Comparison of ENCODE assay signal across 39 cellular contexts in the genomic region with DNA sequence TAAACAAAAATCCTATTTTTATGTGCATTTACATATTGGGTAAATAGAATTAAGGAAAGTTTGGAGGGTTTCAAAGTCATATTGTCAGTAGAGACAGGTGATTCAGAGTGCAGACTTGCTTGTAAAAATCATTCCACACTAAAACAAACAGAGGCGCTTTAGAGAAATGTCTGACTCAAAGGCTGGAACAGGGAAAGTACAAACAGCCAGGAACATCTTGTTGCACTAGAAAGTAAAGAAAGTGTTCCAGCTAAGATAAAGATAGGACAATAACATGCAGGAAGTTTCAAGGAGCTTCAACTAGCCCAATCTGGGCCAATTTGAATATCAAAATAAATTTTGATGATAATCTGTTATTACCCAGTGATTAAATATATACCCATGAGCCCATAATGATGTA.
"Had no signal": no experiment of that assay in that cellular context is flagged by ENCODE, and none has a peak within 500 bp of the region (broad histone marks: within the 10 kb centered on the region; RNA-seq: fewer than 3 reads in every experiment).

No MANE protein-coding gene starts in this region.

- H3K4me3 ChIP-seq: cardiac muscle cell had no signal

- H3K27me3 Mint-ChIP-seq: activated CD4-positive, alpha-beta memory T cell treated with anti-CD3 and anti-CD28 coated beads, Interleukin-2, amount 10 ng/mL, durations not matched to agents 7 days and 5 days; activated CD4-positive, alpha-beta T cell treated with anti-CD3 and anti-CD28 coated beads for 36 hours; activated CD4-positive, alpha-beta T cell treated with anti-CD3 and anti-CD28 coated beads, Interleukin-2, amount 10 ng/mL, durations not matched to agents 7 days and 5 days; activated CD8-positive, alpha-beta memory T cell treated with anti-CD3 and anti-CD28 coated beads, Interleukin-2, amount 10 ng/mL, durations not matched to agents 7 days and 5 days; activated naive CD4-positive, alpha-beta T cell treated with anti-CD3 and anti-CD28 coated beads, Interleukin-2, amount 10 ng/mL, durations not matched to agents 7 days and 5 days; activated naive CD4-positive, alpha-beta T cell treated with anti-CD3 and anti-CD28 coated beads, Interleukin-2, amount 50 U/mL, for 24 hours; activated naive CD8-positive, alpha-beta T cell; activated naive CD8-positive, alpha-beta T cell treated with anti-CD3 and anti-CD28 coated beads, Interleukin-2, amount 10 ng/mL, durations not matched to agents 7 days and 5 days; activated naive CD8-positive, alpha-beta T cell treated with anti-CD3 and anti-CD28 coated beads, Interleukin-2, amount 50 U/mL, for 24 hours; brain; central memory CD8-positive, alpha-beta T cell had no signal

- H3K4me1 Mint-ChIP-seq: activated CD4-positive, alpha-beta memory T cell treated with anti-CD3 and anti-CD28 coated beads, Interleukin-2, amount 10 ng/mL, durations not matched to agents 7 days and 5 days; activated CD4-positive, alpha-beta T cell treated with anti-CD3 and anti-CD28 coated beads for 36 hours; activated CD4-positive, alpha-beta T cell treated with anti-CD3 and anti-CD28 coated beads, Interleukin-2, amount 10 ng/mL, durations not matched to agents 7 days and 5 days; activated CD8-positive, alpha-beta memory T cell treated with anti-CD3 and anti-CD28 coated beads, Interleukin-2, amount 10 ng/mL, durations not matched to agents 7 days and 5 days; activated naive CD4-positive, alpha-beta T cell treated with anti-CD3 and anti-CD28 coated beads, Interleukin-2, amount 10 ng/mL, durations not matched to agents 7 days and 5 days; activated naive CD4-positive, alpha-beta T cell treated with anti-CD3 and anti-CD28 coated beads, Interleukin-2, amount 50 U/mL, for 24 hours; activated naive CD8-positive, alpha-beta T cell treated with anti-CD3 and anti-CD28 coated beads, Interleukin-2, amount 10 ng/mL, durations not matched to agents 7 days and 5 days; activated naive CD8-positive, alpha-beta T cell treated with anti-CD3 and anti-CD28 coated beads, Interleukin-2, amount 50 U/mL, for 24 hours; brain; central memory CD8-positive, alpha-beta T cell; WTC11 had no signal

- H3K27ac ChIP-seq: cardiac muscle cell, WERI-Rb-1 had no signal

- H3K36me3 ChIP-seq: cardiac muscle cell, WERI-Rb-1 had no signal

- H3K9me3 Mint-ChIP-seq: activated CD4-positive, alpha-beta memory T cell treated with anti-CD3 and anti-CD28 coated beads, Interleukin-2, amount 10 ng/mL, durations not matched to agents 7 days and 5 days; activated CD4-positive, alpha-beta T cell treated with anti-CD3 and anti-CD28 coated beads, Interleukin-2, amount 10 ng/mL, durations not matched to agents 7 days and 5 days; activated naive CD4-positive, alpha-beta T cell treated with anti-CD3 and anti-CD28 coated beads, Interleukin-2, amount 10 ng/mL, durations not matched to agents 7 days and 5 days; activated naive CD8-positive, alpha-beta T cell treated with anti-CD3 and anti-CD28 coated beads, Interleukin-2, amount 10 ng/mL, durations not matched to agents 7 days and 5 days; activated naive CD8-positive, alpha-beta T cell treated with anti-CD3 and anti-CD28 coated beads, Interleukin-2, amount 50 U/mL, for 24 hours; activated T-cell treated with anti-CD3 and anti-CD28 coated beads, Interleukin-2, amount 50 U/mL, for 24 hours; activated T-helper 2 cell treated with anti-CD3 and anti-CD28 coated beads, Interferon-gamma antibody, Interleukin-2, Interleukin-4, amounts not matched to agents 10 μg/mL and 5 μg/mL and 100 μg/mL, durations not matched to agents 14 hours and 24 hours and 36 hours; central memory CD8-positive, alpha-beta T cell; T-helper 1 cell treated with Interleukin-12 subunit alpha and Interleukin-12 subunit beta and Interleukin-4 antibody, amounts not matched to agents 30 μg/mL and 1 μg/mL, for 36 hours; T-helper 2 cell treated with Interferon-gamma antibody and Interleukin-4, amounts not matched to agents 5 μg/mL and 100 μg/mL, for 36 hours had no signal

- H3K27ac Mint-ChIP-seq: activated CD4-positive, alpha-beta memory T cell treated with anti-CD3 and anti-CD28 coated beads, Interleukin-2, amount 10 ng/mL, durations not matched to agents 7 days and 5 days; activated CD4-positive, alpha-beta T cell treated with anti-CD3 and anti-CD28 coated beads for 36 hours; activated CD4-positive, alpha-beta T cell treated with anti-CD3 and anti-CD28 coated beads, Interleukin-2, amount 10 ng/mL, durations not matched to agents 7 days and 5 days; activated CD8-positive, alpha-beta memory T cell treated with anti-CD3 and anti-CD28 coated beads, Interleukin-2, amount 10 ng/mL, durations not matched to agents 7 days and 5 days; activated CD8-positive, alpha-beta T cell treated with anti-CD3 and anti-CD28 coated beads, Interleukin-2, amount 10 ng/mL, durations not matched to agents 7 days and 5 days; activated naive CD4-positive, alpha-beta T cell treated with anti-CD3 and anti-CD28 coated beads, Interleukin-2, amount 10 ng/mL, durations not matched to agents 7 days and 5 days; activated naive CD4-positive, alpha-beta T cell treated with anti-CD3 and anti-CD28 coated beads, Interleukin-2, amount 50 U/mL, for 24 hours; activated naive CD8-positive, alpha-beta T cell; activated naive CD8-positive, alpha-beta T cell treated with anti-CD3 and anti-CD28 coated beads, Interleukin-2, amount 10 ng/mL, durations not matched to agents 7 days and 5 days; activated naive CD8-positive, alpha-beta T cell treated with anti-CD3 and anti-CD28 coated beads, Interleukin-2, amount 50 U/mL, for 24 hours; activated T-cell treated with anti-CD3 and anti-CD28 coated beads, Interleukin-2, amount 50 U/mL, for 24 hours; activated T-helper 2 cell treated with anti-CD3 and anti-CD28 coated beads, Interferon-gamma antibody, Interleukin-2, Interleukin-4, amounts not matched to agents 10 μg/mL and 5 μg/mL and 100 μg/mL, durations not matched to agents 14 hours and 24 hours and 36 hours; brain; T-helper 1 cell treated with Interleukin-12 subunit alpha and Interleukin-12 subunit beta and Interleukin-4 antibody, amounts not matched to agents 30 μg/mL and 1 μg/mL, for 36 hours; T-helper 2 cell treated with Interferon-gamma antibody and Interleukin-4, amounts not matched to agents 5 μg/mL and 100 μg/mL, for 36 hours; WTC11 had no signal

- DNase-seq: activated CD4-positive, alpha-beta memory T cell treated with anti-CD3 and anti-CD28 coated beads, Interleukin-2, amount 10 ng/mL, durations not matched to agents 7 days and 5 days; activated CD4-positive, alpha-beta T cell treated with anti-CD3 and anti-CD28 coated beads for 1 hour; activated CD4-positive, alpha-beta T cell treated with anti-CD3 and anti-CD28 coated beads for 36 hours; activated CD4-positive, alpha-beta T cell treated with anti-CD3 and anti-CD28 coated beads for 48 hours; activated CD4-positive, alpha-beta T cell treated with anti-CD3 and anti-CD28 coated beads, Interleukin-2, amount 10 ng/mL, durations not matched to agents 7 days and 5 days; activated CD4-positive, alpha-beta T cell treated with anti-CD3 and anti-CD28 coated beads, Interleukin-2, amount 50 U/mL, for 48 hours; activated CD4-positive, CD25-positive, alpha-beta regulatory T cell; activated CD8-positive, alpha-beta memory T cell treated with anti-CD3 and anti-CD28 coated beads for 24 hours; activated CD8-positive, alpha-beta memory T cell treated with anti-CD3 and anti-CD28 coated beads, Interleukin-2, amount 10 ng/mL, durations not matched to agents 7 days and 5 days; activated CD8-positive, alpha-beta memory T cell treated with anti-CD3 and anti-CD28 coated beads, Interleukin-2, amount 50 U/mL, for 48 hours; activated CD8-positive, alpha-beta T cell treated with anti-CD3 and anti-CD28 coated beads, Interleukin-2, amount 10 ng/mL, durations not matched to agents 7 days and 5 days; activated effector memory CD4-positive, alpha-beta T cell treated with Interleukin-2 at 50 U/mL for 16 hours; activated gamma-delta T cell; activated naive CD4-positive, alpha-beta T cell treated with anti-CD3 and anti-CD28 coated beads, Interleukin-2, amount 10 ng/mL, durations not matched to agents 7 days and 5 days; activated naive CD4-positive, alpha-beta T cell treated with Interleukin-2 at 50 U/mL for 16 hours; activated naive CD8-positive, alpha-beta T cell treated with anti-CD3 and anti-CD28 coated beads, Interleukin-2, amount 10 ng/mL, durations not matched to agents 7 days and 5 days; activated naive CD8-positive, alpha-beta T cell treated with anti-CD3 and anti-CD28 coated beads, Interleukin-2, amount 50 U/mL, for 24 hours; activated T-cell treated with anti-CD3 and anti-CD28 coated beads, Interleukin-2, amount 50 U/mL, for 24 hours; activated T-cell treated with anti-CD3 and anti-CD28 coated beads, Interleukin-2, amount 50 U/mL, for 48 hours; amygdala; anterior cingulate cortex; caudate nucleus; cerebellar nuclear complex; T-helper 1 cell; T-helper 2 cell; T-helper 9 cell; WERI-Rb-1 had no signal

- ATAC-seq: activated CD4-positive, alpha-beta T cell treated with anti-CD3 and anti-CD28 coated beads for 36 hours; activated CD4-positive, CD25-positive, alpha-beta regulatory T cell treated with anti-CD3 and anti-CD28 coated beads, Interleukin-2, amount 50 U/mL, for 24 hours; activated CD8-positive, alpha-beta memory T cell treated with anti-CD3 and anti-CD28 coated beads, Interleukin-2, amount 10 ng/mL, durations not matched to agents 7 days and 5 days; activated CD8-positive, alpha-beta T cell treated with anti-CD3 and anti-CD28 coated beads, Interleukin-2, amount 10 ng/mL, durations not matched to agents 7 days and 5 days; activated naive CD8-positive, alpha-beta T cell treated with anti-CD3 and anti-CD28 coated beads, Interleukin-2, amount 50 U/mL, for 24 hours; WTC11 had no signal

- H3K27me3 ChIP-seq: cardiac muscle cell had no signal

- H3K4me3 Mint-ChIP-seq: activated CD4-positive, alpha-beta memory T cell treated with anti-CD3 and anti-CD28 coated beads, Interleukin-2, amount 10 ng/mL, durations not matched to agents 7 days and 5 days; activated CD4-positive, alpha-beta T cell treated with anti-CD3 and anti-CD28 coated beads for 36 hours; activated CD4-positive, alpha-beta T cell treated with anti-CD3 and anti-CD28 coated beads, Interleukin-2, amount 10 ng/mL, durations not matched to agents 7 days and 5 days; activated CD8-positive, alpha-beta memory T cell treated with anti-CD3 and anti-CD28 coated beads, Interleukin-2, amount 10 ng/mL, durations not matched to agents 7 days and 5 days; activated CD8-positive, alpha-beta T cell treated with anti-CD3 and anti-CD28 coated beads, Interleukin-2, amount 10 ng/mL, durations not matched to agents 7 days and 5 days; activated naive CD4-positive, alpha-beta T cell treated with anti-CD3 and anti-CD28 coated beads, Interleukin-2, amount 10 ng/mL, durations not matched to agents 7 days and 5 days; activated naive CD4-positive, alpha-beta T cell treated with anti-CD3 and anti-CD28 coated beads, Interleukin-2, amount 50 U/mL, for 24 hours; activated naive CD8-positive, alpha-beta T cell; activated naive CD8-positive, alpha-beta T cell treated with anti-CD3 and anti-CD28 coated beads, Interleukin-2, amount 10 ng/mL, durations not matched to agents 7 days and 5 days; activated naive CD8-positive, alpha-beta T cell treated with anti-CD3 and anti-CD28 coated beads, Interleukin-2, amount 50 U/mL, for 24 hours; activated T-cell treated with anti-CD3 and anti-CD28 coated beads, Interleukin-2, amount 50 U/mL, for 24 hours; brain; central memory CD8-positive, alpha-beta T cell; T-helper 1 cell treated with Interleukin-12 subunit alpha and Interleukin-12 subunit beta and Interleukin-4 antibody, amounts not matched to agents 30 μg/mL and 1 μg/mL, for 36 hours; T-helper 2 cell treated with Interferon-gamma antibody and Interleukin-4, amounts not matched to agents 5 μg/mL and 100 μg/mL, for 36 hours; WTC11 had no signal

- FAIRE-seq: bronchial epithelial cell, TTC549 had no signal

- H3K36me3 Mint-ChIP-seq: activated CD8-positive, alpha-beta memory T cell treated with anti-CD3 and anti-CD28 coated beads, Interleukin-2, amount 10 ng/mL, durations not matched to agents 7 days and 5 days; activated naive CD4-positive, alpha-beta T cell treated with anti-CD3 and anti-CD28 coated beads, Interleukin-2, amount 10 ng/mL, durations not matched to agents 7 days and 5 days; brain; WTC11 had no signal
